In the genomic region with DNA sequence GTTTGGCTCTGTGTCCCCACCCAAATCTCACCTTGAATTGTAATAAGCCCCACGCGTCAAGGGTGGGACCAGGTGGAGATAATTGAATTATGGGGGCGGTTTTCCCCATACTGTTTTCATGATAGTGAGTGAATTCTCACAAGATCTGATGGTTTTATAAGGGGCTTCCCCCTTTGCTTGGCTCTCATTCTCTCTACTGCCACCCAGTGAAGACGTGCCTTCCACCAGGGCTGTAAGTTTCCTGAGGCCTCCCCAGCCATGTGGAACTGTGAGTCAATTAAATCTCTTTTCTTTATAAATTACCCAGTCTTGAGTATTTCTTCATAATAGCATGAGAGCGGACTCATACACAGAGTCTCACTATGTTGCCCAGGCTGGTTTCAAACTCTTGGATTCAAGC, we compare ENCODE assay signal across 9 cellular contexts. TPM values are rescaled to one million over a fixed set of nuclear protein-coding genes. Genes with fewer than 3 reads are reported as not detected.
A peak's percentile ranks its signal among the peaks of the same experiment; 100 is the strongest.
DNase-seq lines count a peak whose midpoint lies in the region; ATAC-seq and TF ChIP-seq lines count a peak whose summit lies in the region.
"Not testable (repeated sequence)": the region's sequence is repeated elsewhere in the genome, so short reads cannot be mapped to it uniquely, and the experiment has no call there.
"Had no signal": no experiment of that assay in that cellular context is flagged by ENCODE, and none has a peak within 500 bp of the region (broad histone marks: within the 10 kb centered on the region; RNA-seq: fewer than 3 reads in every experiment).

No MANE protein-coding gene starts in this region.

- H2AFZ ChIP-seq in OCI-LY1 (ENCODE audit: low read length), result not testable (repeated sequence)

- H3K4me2 ChIP-seq in OCI-LY1 (ENCODE audit: low read length), result not testable (repeated sequence)

- H3K4me3 ChIP-seq in GM12865 (ENCODE audit: low read depth, low read length); OCI-LY1 (ENCODE audit: low read depth, low read length, poor library complexity, severe bottlenecking); brain microvascular endothelial cell (ENCODE audit: low read depth, low read length): not testable (repeated sequence)

- H3K4me1 Mint-ChIP-seq in activated CD4-positive, alpha-beta T cell treated with anti-CD3 and anti-CD28 coated beads, Interleukin-2, amount 10 ng/mL, durations not matched to agents 24 days and 14 days, result not testable (repeated sequence)
- H3K4me1 Mint-ChIP-seq in naive B cell, result peaks cover 36 to 53% (median 42%) of the 10 kb centered on the region in 3 donors
- H3K4me1 Mint-ChIP-seq in stimulated activated naive CD8-positive, alpha-beta T cell treated with anti-CD3 and anti-CD28 coated beads, Interleukin-15, amount 100 ng/mL, for 72 hours, result peaks cover 27% of the 10 kb centered on the region

- in situ Hi-C loops in brain microvascular endothelial cell (cut with HindIII; ENCODE audit: low pct_ligation_motif_present, low sequenced_read_pairs), result not testable (repeated sequence)

- not testable (repeated sequence) for TF ChIP-seq CTCF in GM12865 (IDR thresholded peaks at IDR 0.05; ENCODE audit: insufficient read depth, low read depth, low read length, missing control alignments)
- TF ChIP-seq CTCF in OCI-LY1 (IDR thresholded peaks at IDR 0.05; ENCODE audit: low read length) (peak; percentile 7; the same call in 1 of the 2 replicates), brain microvascular endothelial cell (IDR thresholded peaks at IDR 0.05; ENCODE audit: low read depth, low read length, missing control alignments) (peak; percentile 14)

- not testable (repeated sequence) for H3K27me3 ChIP-seq in OCI-LY1 (ENCODE audit: insufficient read depth, low read length); brain microvascular endothelial cell (replicated peaks)

- ATAC-seq in naive B cell (ENCODE audit: low read depth in 2 of 2), result peak; percentile 96 to 97
- ATAC-seq in stimulated activated naive CD8-positive, alpha-beta T cell treated with anti-CD3 and anti-CD28 coated beads, Interleukin-15, amount 100 ng/mL, for 72 hours, result peak; percentile 92

- H3K27ac ChIP-seq in OCI-LY1 (ENCODE audit: low read depth, low read length, poor library complexity, severe bottlenecking); brain microvascular endothelial cell: not testable (repeated sequence)

- not testable (repeated sequence) for H3K4me1 ChIP-seq in OCI-LY1 (ENCODE audit: insufficient read depth, low read length, severe bottlenecking)

- DNase-seq in GM12865 (ENCODE audit: low read depth), result peak; percentile 36
- peak; percentile 57 for DNase-seq in activated CD4-positive, alpha-beta T cell treated with anti-CD3 and anti-CD28 coated beads, Interleukin-2, amount 10 ng/mL, durations not matched to agents 24 days and 14 days
- DNase-seq in activated T-cell treated with anti-CD3 and anti-CD28 coated beads, Interleukin-2, amount 50 U/mL, for 48 hours, result peak; percentile 32 to 35
- DNase-seq in brain microvascular endothelial cell, result not testable (repeated sequence)
- DNase-seq in naive B cell, result peak; percentile 44
- DNase-seq in stimulated activated CD4-positive, alpha-beta T cell treated with anti-CD3 and anti-CD28 coated beads, Interleukin-4, amount 100 ng/mL, for 4 hours, result peak; percentile 3 to 29
- peak; percentile 17 to 52 for DNase-seq in stimulated activated naive CD8-positive, alpha-beta T cell treated with anti-CD3 and anti-CD28 coated beads, Interleukin-15, amount 100 ng/mL, for 72 hours

- peaks cover 11% of the 10 kb centered on the region for H3K9me3 Mint-ChIP-seq in activated CD4-positive, alpha-beta T cell treated with anti-CD3 and anti-CD28 coated beads, Interleukin-2, amount 10 ng/mL, durations not matched to agents 24 days and 14 days
- peaks cover 0 to 11% (median 9%) of the 10 kb centered on the region in 7 donors for H3K9me3 Mint-ChIP-seq in naive B cell
- H3K9me3 Mint-ChIP-seq in stimulated activated naive CD8-positive, alpha-beta T cell treated with anti-CD3 and anti-CD28 coated beads, Interleukin-15, amount 100 ng/mL, for 72 hours, result peaks cover 0 to 17% of the 10 kb centered on the region in 2 donors

- not testable (repeated sequence) for H3K36me3 ChIP-seq in OCI-LY1 (ENCODE audit: insufficient read depth, low read length); brain microvascular endothelial cell (replicated peaks)

- intact Hi-C loops in activated CD4-positive, alpha-beta T cell treated with anti-CD3 and anti-CD28 coated beads, Interleukin-2, amount 10 ng/mL, durations not matched to agents 24 days and 14 days (cut with micrococcal nuclease), result loop anchor here (5.0 kb wide), 1 partner anchor 67 kb away; no protein-coding TSS in a partner anchor

- not testable (repeated sequence) for H3F3A ChIP-seq in OCI-LY1 (ENCODE audit: insufficient read depth, low read length)

- H3K4me3 Mint-ChIP-seq in activated CD4-positive, alpha-beta T cell treated with anti-CD3 and anti-CD28 coated beads, Interleukin-2, amount 10 ng/mL, durations not matched to agents 24 days and 14 days; stimulated activated naive CD8-positive, alpha-beta T cell treated with anti-CD3 and anti-CD28 coated beads, Interleukin-15, amount 100 ng/mL, for 72 hours: not testable (repeated sequence)
- H3K4me3 Mint-ChIP-seq in naive B cell, result peak overlapping the region in 6 of 8 donors; percentile 10 to 65 (median 42)

- not testable (repeated sequence) for H3K79me2 ChIP-seq in OCI-LY1 (ENCODE audit: insufficient read depth, low read length)

- H3K9me3 ChIP-seq in OCI-LY1 (ENCODE audit: low read length), result not testable (repeated sequence)

- H3K9ac ChIP-seq in OCI-LY1 (ENCODE audit: low read length), result not testable (repeated sequence)

- H3K36me3 Mint-ChIP-seq in activated CD4-positive, alpha-beta T cell treated with anti-CD3 and anti-CD28 coated beads, Interleukin-2, amount 10 ng/mL, durations not matched to agents 24 days and 14 days (ENCODE audit: low read depth); naive B cell: not testable (repeated sequence)

- not testable (repeated sequence) for H3K27ac Mint-ChIP-seq in activated CD4-positive, alpha-beta T cell treated with anti-CD3 and anti-CD28 coated beads, Interleukin-2, amount 10 ng/mL, durations not matched to agents 24 days and 14 days; stimulated activated naive CD8-positive, alpha-beta T cell treated with anti-CD3 and anti-CD28 coated beads, Interleukin-15, amount 100 ng/mL, for 72 hours
- peak overlapping the region in 3 of 6 donors; percentile 29 to 83 (median 41) for H3K27ac Mint-ChIP-seq in naive B cell

- H4K20me1 ChIP-seq in OCI-LY1 (ENCODE audit: insufficient read depth, low read length), result not testable (repeated sequence)

- not testable (repeated sequence) for H3K27me3 Mint-ChIP-seq in activated CD4-positive, alpha-beta T cell treated with anti-CD3 and anti-CD28 coated beads, Interleukin-2, amount 10 ng/mL, durations not matched to agents 24 days and 14 days; naive B cell; stimulated activated naive CD8-positive, alpha-beta T cell treated with anti-CD3 and anti-CD28 coated beads, Interleukin-15, amount 100 ng/mL, for 72 hours

- H3K9me2 ChIP-seq in OCI-LY1 (ENCODE audit: low read depth, low read length), result not testable (repeated sequence)

RNA-seq across cellular contexts. Expression of a gene that starts 31.2 kb away (rescaled TPM):
- total RNA-seq in activated CD4-positive, alpha-beta T cell treated with anti-CD3 and anti-CD28 coated beads, Interleukin-2, amount 10 ng/mL, durations not matched to agents 24 days and 14 days, result 41.2 and 41.4 TPM in 2 replicates
- polyA plus RNA-seq in naive B cell (ENCODE audit: low read depth in 6 of 6), result 1,000 to 10,000 TPM in 3 of 6 donors, 100 to 1,000 TPM in 3; 826 to 1,431 (median 949) TPM
- total RNA-seq: HT1080 had no signal
